In the genomic region with DNA sequence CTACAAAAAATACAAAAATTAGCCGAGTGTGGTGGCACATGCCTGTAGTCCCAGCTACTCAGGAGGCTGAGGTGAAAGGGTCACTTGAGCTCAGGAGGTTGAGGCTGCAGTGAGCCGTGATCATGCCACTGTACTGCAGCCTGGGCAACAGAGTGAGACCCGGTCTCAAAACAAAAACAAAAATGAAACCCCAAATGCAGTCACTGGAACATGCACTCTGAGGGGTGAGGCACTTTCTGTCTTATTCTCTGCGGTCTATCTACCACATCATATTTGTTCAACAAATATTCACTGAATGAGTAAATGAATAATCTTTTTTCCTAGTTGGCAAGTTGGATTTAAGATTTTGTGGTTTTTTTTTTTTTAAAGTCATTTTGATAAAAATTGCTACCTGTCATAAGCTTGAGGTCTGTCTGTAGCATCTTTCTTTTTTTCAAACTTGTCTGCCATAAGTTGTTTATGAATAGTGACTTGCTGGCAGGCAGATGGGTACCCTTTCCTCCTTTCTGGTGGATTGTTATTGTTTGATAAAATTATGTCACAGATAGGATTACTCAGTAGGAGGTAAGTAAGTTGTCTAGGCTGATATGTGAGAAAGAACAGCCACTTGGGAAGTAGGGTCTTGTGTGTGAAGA, we compare ENCODE assay signal across 10 cellular contexts. TPM values are rescaled to one million over a fixed set of nuclear protein-coding genes. Genes with fewer than 3 reads are reported as not detected.
DNase-seq lines count a peak whose midpoint lies in the region; ATAC-seq and TF ChIP-seq lines count a peak whose summit lies in the region.
"Had no signal": no experiment of that assay in that cellular context is flagged by ENCODE, and none has a peak within 500 bp of the region (broad histone marks: within the 10 kb centered on the region; RNA-seq: fewer than 3 reads in every experiment).

No MANE protein-coding gene starts in this region.

- no peaks in the 10 kb centered on the region for H3F3A ChIP-seq in PC-3 (ENCODE audit: low read length, unreplicated experiment)
- H3F3A ChIP-seq in smooth muscle cell (ENCODE audit: low read depth), result no peaks in the 10 kb centered on the region

- CTCF ChIA-PET in PC-3 (lab: Charles Lee), result no interaction called here

- TF ChIP-seq CTCF in PC-3 (conservative IDR thresholded peaks at IDR 0.05; ENCODE audit: low read depth, low read length) (no peak), smooth muscle cell (IDR thresholded peaks at IDR 0.05; ENCODE audit: borderline replicate concordance, insufficient read depth, poor library complexity, severe bottlenecking) (no peak)

- no peak overlapping the region for H3K4me3 ChIP-seq in PC-3 (ENCODE audit: low read length)
- H3K4me3 ChIP-seq in smooth muscle cell, result no peak overlapping the region
- H3K4me3 ChIP-seq: tibial artery had no signal

- ATAC-seq in activated CD4-positive, CD25-positive, alpha-beta regulatory T cell treated with anti-CD3 and anti-CD28 coated beads, Interleukin-2, amount 50 U/mL, for 24 hours, result peak; percentile 78 to 82
- ATAC-seq in HG02642 (IDR thresholded peaks at IDR 0.05; ENCODE audit: poor library complexity, unreplicated experiment) (peak; percentile 90), PC-3 (peak; percentile 56)
- ATAC-seq in naive thymus-derived CD8-positive, alpha-beta T cell, result no peak

- no peak overlapping the region for H2AFZ ChIP-seq in PC-3 (ENCODE audit: low read length)
- H2AFZ ChIP-seq in smooth muscle cell (ENCODE audit: low read depth), result no peak overlapping the region

- H3K4me2 ChIP-seq in PC-3 (ENCODE audit: low read length), result peak overlapping the region; percentile 31
- no peak overlapping the region for H3K4me2 ChIP-seq in smooth muscle cell

- H3K9ac ChIP-seq in PC-3 (ENCODE audit: low read length) (no peak overlapping the region), smooth muscle cell (ENCODE audit: low read depth) (no peak overlapping the region)

- H3K36me3 Mint-ChIP-seq in naive thymus-derived CD8-positive, alpha-beta T cell, result no peaks in the 10 kb centered on the region

- H3K9me3 ChIP-seq in PC-3 (ENCODE audit: low read length) (no peaks in the 10 kb centered on the region), smooth muscle cell (replicated peaks; ENCODE audit: low read depth) (no peaks in the 10 kb centered on the region)
- H3K9me3 ChIP-seq: tibial artery had no signal

- H3K27ac Mint-ChIP-seq in naive thymus-derived CD8-positive, alpha-beta T cell, result peak overlapping the region in 7 of 10 donors; percentile 8 to 77 (median 37)

- H3K79me2 ChIP-seq in PC-3 (ENCODE audit: low read length) (no peaks in the 10 kb centered on the region), smooth muscle cell (ENCODE audit: low read depth) (no peaks in the 10 kb centered on the region)

- no peaks in the 10 kb centered on the region for H3K9me2 ChIP-seq in PC-3 (replicated peaks; ENCODE audit: low read length)

- peaks cover 0 to 4% (median 0%) of the 10 kb centered on the region in 5 donors for H3K27me3 Mint-ChIP-seq in naive thymus-derived CD8-positive, alpha-beta T cell

- H3K4me1 ChIP-seq in PC-3 (ENCODE audit: insufficient read depth, low read length) (peaks cover 20% of the 10 kb centered on the region), smooth muscle cell (ENCODE audit: low read depth) (no peaks in the 10 kb centered on the region)
- H3K4me1 ChIP-seq: tibial artery had no signal

- intact Hi-C loops in PC-3 (cut with micrococcal nuclease), result no loop called here

- peaks cover 8 to 40% (median 27%) of the 10 kb centered on the region in 4 donors for H3K4me1 Mint-ChIP-seq in naive thymus-derived CD8-positive, alpha-beta T cell

- POLR2A ChIA-PET in PC-3 (lab: Charles Lee; ENCODE audit: unreplicated experiment), result no interaction called here
- POLR2A ChIA-PET in naive thymus-derived CD8-positive, alpha-beta T cell (lab: Charles Lee), result interaction anchor here (0.6 kb wide), 1 partner anchor 23 kb away, joined by 3 read pairs; no protein-coding TSS in a partner anchor

- H3K9me3 Mint-ChIP-seq in naive thymus-derived CD8-positive, alpha-beta T cell, result no peaks in the 10 kb centered on the region

- H3K36me3 ChIP-seq in PC-3 (ENCODE audit: low read depth, low read length) (no peaks in the 10 kb centered on the region), smooth muscle cell (ENCODE audit: low read depth) (no peaks in the 10 kb centered on the region)
- H3K36me3 ChIP-seq: tibial artery had no signal

- H3K27ac ChIP-seq in PC-3 (ENCODE audit: low read length) (no peak overlapping the region), smooth muscle cell (ENCODE audit: low read depth) (no peak overlapping the region)
- H3K27ac ChIP-seq: tibial artery had no signal

- 96% methylated on average over 4 of the region's 4 CpGs for WGBS in smooth muscle cell (ENCODE audit: low lambda C conversion rate)

- H3K27me3 ChIP-seq in PC-3 (ENCODE audit: low read length) (no peaks in the 10 kb centered on the region), smooth muscle cell (ENCODE audit: low read depth) (no peaks in the 10 kb centered on the region)
- H3K27me3 ChIP-seq: tibial artery had no signal

- DNase-seq in activated CD4-positive, CD25-positive, alpha-beta regulatory T cell treated with anti-CD3 and anti-CD28 coated beads, Interleukin-2, amount 50 U/mL, for 72 hours, result no peak
- DNase-seq in PC-3 (peak; percentile 27), Ammon's horn (ENCODE audit: low spot score) (no peak), germinal center (ENCODE audit: low spot score) (no peak), smooth muscle cell (lab: John Stamatoyannopoulos, UW; ENCODE audit: unreplicated experiment) (no peak)
- DNase-seq in naive thymus-derived CD8-positive, alpha-beta T cell, result no peak
- DNase-seq: 8988T, tibial artery had no signal

- peak overlapping the region in 2 of 10 donors; percentile 33 to 39 for H3K4me3 Mint-ChIP-seq in naive thymus-derived CD8-positive, alpha-beta T cell

- BruUV-seq in PC-3 (replicated peaks; lab: Mats Ljungman, UMichigan), result no TSS peak

- H4K20me1 ChIP-seq in PC-3 (ENCODE audit: low read length), result no peaks in the 10 kb centered on the region
- no peaks in the 10 kb centered on the region for H4K20me1 ChIP-seq in smooth muscle cell (ENCODE audit: low read depth)

RNA-seq across cellular contexts. Expression of a gene that starts 11.8 kb away (rescaled TPM):
- 0.23 and 1.8 TPM in 2 replicates for total RNA-seq in PC-3 (2014; rRNA removed)
- total RNA-seq in naive thymus-derived CD8-positive, alpha-beta T cell, result not detected
- polyA plus RNA-seq in naive thymus-derived CD8-positive, alpha-beta T cell, result not detected
- 1.0 and 1.3 TPM in 2 replicates for total RNA-seq in smooth muscle cell
- 1.2 and 3.1 TPM in 2 replicates for polyA plus RNA-seq in smooth muscle cell

Comparison
In these comparisons a context has a peak if more than half of its experiments do, and no peak if none do; other contexts are left out.
1. ATAC-seq: peak in activated CD4-positive, CD25-positive, alpha-beta regulatory T cell treated with anti-CD3 and anti-CD28 coated beads, Interleukin-2, amount 50 U/mL, for 24 hours (2 of 2), HG02642 (single experiment) and PC-3 (single experiment); none in naive thymus-derived CD8-positive, alpha-beta T cell (0 of 2).